19 cellular contexts compared by ENCODE assay signal in genomic region chr1:192952646-192953045, GRCh38.
A peak's percentile ranks its signal among the peaks of the same experiment; 100 is the strongest.
DNase-seq lines count a peak whose midpoint lies in the region; ATAC-seq and TF ChIP-seq lines count a peak whose summit lies in the region.
"Had no signal": no experiment of that assay in that cellular context is flagged by ENCODE, and none has a peak within 500 bp of the region (broad histone marks: within the 10 kb centered on the region; RNA-seq: fewer than 3 reads in every experiment).

No MANE protein-coding gene starts in this region.

- H3K9ac ChIP-seq in GM23248: no peak overlapping the region
- no peak overlapping the region for H3K9ac ChIP-seq in adipocyte (ENCODE audit: low read length)
- no peak overlapping the region for H3K9ac ChIP-seq in fibroblast of lung (ENCODE audit: insufficient read depth, low read length)

- H2AFZ ChIP-seq in GM23248 (no peak overlapping the region), fibroblast of lung (ENCODE audit: low read length) (no peak overlapping the region)

- WGBS in GM23248 (ENCODE audit: low coverage in 1 of 2, low lambda C conversion rate in 2 of 2, missing lambda C conversion rate in 2 of 2), 2 experiments: 54 to 64% methylated on average over 2 of the region's 2 CpGs
- 85 to 86% methylated on average over 2 of the region's 2 CpGs for WGBS in sigmoid colon, 2 donors
- WGBS in lower leg skin, 2 donors: 76 to 83% methylated on average over 2 of the region's 2 CpGs

- POLR2A ChIA-PET in A673 (lab: Charles Lee; ENCODE audit: low non-redundant PET): no interaction called here

- TF ChIP-seq POLR2A in sigmoid colon (IDR thresholded peaks at IDR 0.05) (no peak), lower leg skin (IDR thresholded peaks at IDR 0.05) (no peak)

- no peak overlapping the region for H3K4me3 ChIP-seq in GM23248
- H3K4me3 ChIP-seq in adipocyte (ENCODE audit: low read length): no peak overlapping the region
- no peak overlapping the region for H3K4me3 ChIP-seq in fibroblast of lung (replicated peaks in 1 of 4; ENCODE audit: control extremely low read depth in 1 of 4, insufficient read depth in 1 of 4, low read depth in 3 of 4, low read length in 4 of 4)
- no peak overlapping the region for H3K4me3 ChIP-seq in sigmoid colon
- no peak overlapping the region for H3K4me3 ChIP-seq in lower leg skin (ENCODE audit: low read depth, poor library complexity, severe bottlenecking)
- H3K4me3 ChIP-seq in A673 (ENCODE audit: low read depth, low read length, poor library complexity, severe bottlenecking): no peak overlapping the region
- H3K4me3 ChIP-seq: cardiac muscle cell, prostate gland, stomach had no signal

- TF ChIP-seq EP300 in sigmoid colon (IDR thresholded peaks at IDR 0.05): no peak

- H3K36me3 ChIP-seq in GM23248 (ENCODE audit: low read depth) (no peaks in the 10 kb centered on the region), adipocyte (ENCODE audit: control insufficient read depth, insufficient read depth, low read length, severe bottlenecking) (no peaks in the 10 kb centered on the region), fibroblast of lung (ENCODE audit: control insufficient read depth, insufficient read depth, low read length) (no peaks in the 10 kb centered on the region), sigmoid colon (no peaks in the 10 kb centered on the region), A673 (ENCODE audit: insufficient read depth, low read length, poor library complexity, severe bottlenecking) (no peaks in the 10 kb centered on the region)
- H3K36me3 ChIP-seq: prostate gland, stomach had no signal

- H3K4me1 ChIP-seq in GM23248 (ENCODE audit: insufficient read depth) (peaks cover 11% of the 10 kb centered on the region), adipocyte (ENCODE audit: control insufficient read depth, insufficient read depth, low read length) (peaks cover 7% of the 10 kb centered on the region), fibroblast of lung (ENCODE audit: control insufficient read depth, extremely low read depth, insufficient read depth, low read length) (no peaks in the 10 kb centered on the region), sigmoid colon (peaks cover 0 to 24% (median 20%) of the 10 kb centered on the region in 4 donors), A673 (ENCODE audit: insufficient read depth, low read length, poor library complexity, severe bottlenecking) (peaks cover 13% of the 10 kb centered on the region)
- H3K4me1 ChIP-seq: prostate gland had no signal

- H3K9me2 ChIP-seq in GM23248 (ENCODE audit: insufficient read depth): no peaks in the 10 kb centered on the region

- H3K9me3 ChIP-seq in GM23248 (ENCODE audit: low read depth): no peaks in the 10 kb centered on the region
- H3K9me3 ChIP-seq in adipocyte (ENCODE audit: control insufficient read depth, low read length): no peaks in the 10 kb centered on the region
- H3K9me3 ChIP-seq in fibroblast of lung (ENCODE audit: control insufficient read depth, insufficient read depth, low read depth, low read length): no peaks in the 10 kb centered on the region
- H3K9me3 ChIP-seq in sigmoid colon: no peaks in the 10 kb centered on the region
- no peaks in the 10 kb centered on the region for H3K9me3 ChIP-seq in A673 (ENCODE audit: low read depth, low read length, poor library complexity, severe bottlenecking)
- H3K9me3 ChIP-seq: prostate gland, stomach had no signal

- intact Hi-C loops in sigmoid colon (cut with DNase I): loop anchor here (5.0 kb wide), 3 partner anchors 35 to 140 kb away; no protein-coding TSS in a partner anchor
- intact Hi-C loops in lower leg skin (cut with DNase I; ENCODE audit: low total_unique reads): no loop called here
- intact Hi-C loops in A673 (cut with micrococcal nuclease; ENCODE audit: unreplicated experiment): no loop called here

- in situ Hi-C loops in GM23248 (cut with MboI): no loop called here

- CTCF ChIA-PET in A673 (lab: Charles Lee): interaction anchor here (0.6 kb wide), 1 partner anchor 9 kb away, joined by 3 read pairs; no protein-coding TSS in a partner anchor

- H3K79me2 ChIP-seq in GM23248 (ENCODE audit: insufficient read depth) (no peaks in the 10 kb centered on the region), fibroblast of lung (ENCODE audit: control insufficient read depth, insufficient read depth, low read length) (no peaks in the 10 kb centered on the region)

- DNase-seq in GM23248 (peak; percentile 22), adipocyte (ENCODE audit: low read depth) (peak; percentile 28), fibroblast of lung (ENCODE audit: low read depth in 2 of 2) (peak; percentile 17 to 77), sigmoid colon (no peak), lower leg skin (ENCODE audit: low spot score in 2 of 2) (no peak), A673 (ENCODE audit: low spot score) (no peak)
- no peak for DNase-seq in stimulated activated CD4-positive, alpha-beta T cell treated with anti-CD3 and anti-CD28 coated beads, Interleukin-4, amount 100 ng/mL, for 4 hours
- DNase-seq: activated naive CD8-positive, alpha-beta T cell treated with anti-CD3 and anti-CD28 coated beads, Interleukin-2, amount 10 ng/mL, durations not matched to agents 7 days and 5 days; Calu3; left cardiac atrium; mesendoderm; NCI-H1417 treated with DMSO at 0.1 percent for 48 hours; NCI-H2171; stimulated activated CD4-positive, alpha-beta T cell treated with anti-CD3 and anti-CD28 coated beads, Interleukin-4, amount 100 ng/mL, for 1 hour; stomach; SW 1271 had no signal

- H3K4me2 ChIP-seq in GM23248 (ENCODE audit: unreplicated experiment): peak overlapping the region; percentile 29
- no peak overlapping the region for H3K4me2 ChIP-seq in fibroblast of lung (ENCODE audit: extremely low read depth, insufficient read depth, low read length)

- H3K27ac ChIP-seq in GM23248 (0 out of 2 replicates have a peak overlapping the region, but pooled peaks have one; percentile 10), fibroblast of lung (ENCODE audit: insufficient read depth, low read length) (no peak overlapping the region), sigmoid colon (peak overlapping the region in 3 of 4 donors; percentile 50 to 70 (median 54)), A673 (ENCODE audit: low read depth, low read length, poor library complexity, severe bottlenecking) (no peak overlapping the region)
- H3K27ac ChIP-seq: cardiac muscle cell, prostate gland had no signal

- ATAC-seq in GM19035 (IDR thresholded peaks at IDR 0.05; ENCODE audit: unreplicated experiment): no peak

- H3K27me3 ChIP-seq in GM23248 (replicated peaks; ENCODE audit: insufficient read depth) (no peaks in the 10 kb centered on the region), adipocyte (replicated peaks; ENCODE audit: control insufficient read depth, insufficient read depth, low read length) (no peaks in the 10 kb centered on the region), fibroblast of lung (ENCODE audit: control insufficient read depth, insufficient read depth, low read length) (no peaks in the 10 kb centered on the region), sigmoid colon (no peaks in the 10 kb centered on the region), A673 (replicated peaks; ENCODE audit: insufficient read depth, low read depth, low read length, poor library complexity) (no peaks in the 10 kb centered on the region)
- H3K27me3 ChIP-seq: cardiac muscle cell, stomach had no signal

- peaks cover 17% of the 10 kb centered on the region; the same call in 1 of the 2 replicates for H3F3A ChIP-seq in GM23248 (ENCODE audit: insufficient read depth)

- no TSS peak for BruUV-seq in A673 (replicated peaks; lab: Mats Ljungman, UMichigan)

- H4K20me1 ChIP-seq in GM23248 (ENCODE audit: insufficient read depth) (no peaks in the 10 kb centered on the region), fibroblast of lung (ENCODE audit: control insufficient read depth, extremely low read depth, insufficient read depth, low read length) (no peaks in the 10 kb centered on the region)

- no peak for TF ChIP-seq CTCF in fibroblast of lung (conservative IDR thresholded peaks at IDR 0.05 in 1 of 2, IDR thresholded peaks at IDR 0.05 in 1 of 2; ENCODE audit: low read depth in 1 of 2, low read length in 2 of 2)
- TF ChIP-seq CTCF in sigmoid colon (IDR thresholded peaks at IDR 0.05): no peak
- TF ChIP-seq CTCF in lower leg skin (IDR thresholded peaks at IDR 0.05): no peak
- no peak for TF ChIP-seq CTCF in A673 (conservative IDR thresholded peaks at IDR 0.05; ENCODE audit: low read depth, low read length)

Comparison
In these comparisons a context has a peak if more than half of its experiments do, and no peak if none do; other contexts are left out.
1. DNase-seq: peak in GM23248 (single experiment), adipocyte (single experiment) and fibroblast of lung (2 of 2); none in sigmoid colon (single experiment), lower leg skin (0 of 2), stimulated activated CD4-positive, alpha-beta T cell treated with anti-CD3 and anti-CD28 coated beads, Interleukin-4, amount 100 ng/mL, for 4 hours (0 of 2) and A673 (single experiment).
2. H3K27ac ChIP-seq: peak in GM23248 (single experiment) and sigmoid colon (3 of 4); none in fibroblast of lung (single experiment) and A673 (single experiment).